In the genomic region with DNA sequence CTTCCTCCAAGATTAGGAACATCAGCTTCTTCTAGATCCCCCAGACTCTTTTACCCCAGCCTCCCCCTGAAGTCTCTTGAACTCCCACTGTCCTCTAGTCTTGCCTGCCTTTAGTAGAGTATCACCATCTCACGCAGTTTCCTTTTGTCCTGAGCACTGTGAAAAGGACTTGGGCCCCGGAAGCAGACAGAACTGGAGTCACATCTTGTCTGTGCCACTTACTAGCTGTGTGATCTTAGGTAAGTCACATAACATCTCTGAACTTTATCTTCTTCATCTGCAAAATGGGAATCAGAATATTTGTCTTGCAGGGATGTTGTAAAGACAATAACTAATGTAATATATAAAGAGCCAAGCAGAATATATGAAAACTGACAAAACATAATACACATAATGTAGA, we compare ENCODE assay signal across 1 cellular context.
TF ChIP-seq lines count a peak whose summit lies in the region.

No MANE protein-coding gene starts in this region.

TF ChIP-seq in HepG2, 621 proteins besides CTCF, POLR2A, EP300 and RAD21:
- TF ChIP-seq MXD4 (CRISPR knock-in tag; IDR thresholded peaks at IDR 0.05), result no peak
- peak; percentile 42; the same call in 1 of the 2 replicates for TF ChIP-seq ZNF768 (CRISPR knock-in tag; IDR thresholded peaks at IDR 0.05)
TF ChIP-seq in HepG2: peak in this region for 1.
